Comparison of ENCODE assay signal across 33 cellular contexts in the genomic region with DNA sequence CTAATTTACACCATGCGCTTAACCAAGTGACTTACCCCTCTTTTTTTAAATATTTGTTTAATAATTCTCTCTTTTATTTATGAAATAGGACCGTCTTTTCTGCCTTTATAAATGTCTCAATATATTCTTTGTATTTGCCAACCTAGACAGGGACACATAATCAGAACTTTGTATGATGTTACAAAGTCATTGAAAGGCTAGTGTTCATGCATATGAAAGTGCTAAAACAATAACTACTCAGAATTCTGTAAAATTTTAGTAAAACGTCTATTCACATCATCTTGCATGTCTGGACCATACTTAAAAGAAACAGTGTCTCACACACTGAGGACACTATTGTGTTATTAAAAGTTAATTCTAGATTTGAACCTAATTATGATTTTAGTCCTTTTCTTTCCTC.
"Had no signal": no experiment of that assay in that cellular context is flagged by ENCODE, and none has a peak within 500 bp of the region (broad histone marks: within the 10 kb centered on the region; RNA-seq: fewer than 3 reads in every experiment).

No MANE protein-coding gene starts in this region.

- H3K27me3 ChIP-seq: adrenal gland, body of pancreas, breast epithelium had no signal

- DNase-seq: activated B cell treated with CpG ODN at 0.5 μM for 24 hours; activated CD4-positive, alpha-beta memory T cell treated with anti-CD3 and anti-CD28 coated beads for 36 hours; activated CD4-positive, alpha-beta T cell treated with anti-CD3 and anti-CD28 coated beads for 4 hours; activated CD4-positive, alpha-beta T cell treated with anti-CD3 and anti-CD28 coated beads, Interleukin-2, amount 50 U/mL, for 1 hour; activated CD4-positive, alpha-beta T cell treated with anti-CD3 and anti-CD28 coated beads, Interleukin-2, amount 50 U/mL, for 4 hours; activated CD4-positive, CD25-positive, alpha-beta regulatory T cell treated with anti-CD3 and anti-CD28 coated beads, Interleukin-2, amount 50 U/mL, for 72 hours; activated CD8-positive, alpha-beta memory T cell treated with anti-CD3 and anti-CD28 coated beads, Interleukin-2, amount 50 U/mL, for 4 hours; activated CD8-positive, alpha-beta T cell treated with anti-CD3 and anti-CD28 coated beads for 36 hours; activated effector memory CD4-positive, alpha-beta T cell treated with anti-CD3 and anti-CD28 coated beads, Interleukin-2, amount 50 U/mL, for 16 hours; activated gamma-delta T cell treated with Interleukin-2 at 50 U/mL for 16 hours; activated naive CD4-positive, alpha-beta T cell; activated naive CD4-positive, alpha-beta T cell treated with anti-CD3 and anti-CD28 coated beads, Interleukin-2, amount 10 ng/mL, durations not matched to agents 7 days and 5 days; activated T-cell treated with anti-CD3 and anti-CD28 coated beads for 4 hours; activated T-cell treated with anti-CD3 and anti-CD28 coated beads, Interleukin-2, amount 50 U/mL, for 1 hour; activated T-cell treated with anti-CD3 and anti-CD28 coated beads, Interleukin-2, amount 50 U/mL, for 4 hours; activated T-cell treated with anti-CD3 and anti-CD28 coated beads, Interleukin-2, amount 50 U/mL, for 72 hours; adrenal gland; amniotic stem cell; aorta; body of pancreas; brain microvascular endothelial cell; central memory CD4-positive, alpha-beta T cell; T-helper 2 cell; T-helper 9 cell had no signal

- H3K27ac Mint-ChIP-seq: activated B cell treated with CpG ODN at 0.5 μM for 24 hours; activated CD4-positive, alpha-beta memory T cell treated with anti-CD3 and anti-CD28 coated beads for 36 hours had no signal

- H3K9me3 ChIP-seq: adrenal gland, body of pancreas, breast epithelium had no signal

- H3K4me3 Mint-ChIP-seq: activated B cell treated with CpG ODN at 0.5 μM for 24 hours; activated CD4-positive, alpha-beta memory T cell treated with anti-CD3 and anti-CD28 coated beads for 36 hours; activated CD4-positive, alpha-beta T cell treated with anti-CD3 and anti-CD28 coated beads, Interleukin-2, amount 10 ng/mL, durations not matched to agents 24 days and 14 days; activated CD8-positive, alpha-beta T cell treated with anti-CD3 and anti-CD28 coated beads for 36 hours; activated naive CD4-positive, alpha-beta T cell treated with anti-CD3 and anti-CD28 coated beads, Interleukin-2, amount 10 ng/mL, durations not matched to agents 7 days and 5 days; activated T-cell treated with anti-CD3 and anti-CD28 coated beads, Interleukin-2, amount 50 U/mL, for 4 hours; activated T-helper 1 cell treated with anti-CD3 and anti-CD28 coated beads, Interleukin-12 subunit alpha, Interleukin-12 subunit beta, Interleukin-2, Interleukin-4 antibody, amounts not matched to agents 30 ng/mL and 10 ng/mL and 1 ng/mL, durations not matched to agents 14 hours and 24 hours and 36 hours; T-helper 1 cell treated with Interleukin-12 subunit alpha and Interleukin-12 subunit beta and Interleukin-4 antibody, amounts not matched to agents 30 μg/mL and 1 μg/mL, for 36 hours; T-helper 2 cell treated with Interferon-gamma antibody and Interleukin-4, amounts not matched to agents 5 μg/mL and 100 μg/mL, for 36 hours had no signal

- H3K9me3 Mint-ChIP-seq: activated B cell treated with CpG ODN at 0.5 μM for 24 hours; activated CD4-positive, alpha-beta memory T cell treated with anti-CD3 and anti-CD28 coated beads for 36 hours; activated CD8-positive, alpha-beta T cell treated with anti-CD3 and anti-CD28 coated beads for 36 hours; activated naive CD4-positive, alpha-beta T cell treated with anti-CD3 and anti-CD28 coated beads, Interleukin-2, amount 10 ng/mL, durations not matched to agents 7 days and 5 days; activated T-cell treated with anti-CD3 and anti-CD28 coated beads, Interleukin-2, amount 50 U/mL, for 4 hours; activated T-helper 1 cell treated with anti-CD3 and anti-CD28 coated beads, Interleukin-12 subunit alpha, Interleukin-12 subunit beta, Interleukin-2, Interleukin-4 antibody, amounts not matched to agents 30 ng/mL and 10 ng/mL and 1 ng/mL, durations not matched to agents 14 hours and 24 hours and 36 hours; activated T-helper 17 cell treated with anti-CD3 and anti-CD28 coated beads, Interleukin-2, amount 50 U/mL, for 72 hours; T-helper 1 cell treated with Interleukin-12 subunit alpha and Interleukin-12 subunit beta and Interleukin-4 antibody, amounts not matched to agents 30 μg/mL and 1 μg/mL, for 36 hours; T-helper 2 cell treated with Interferon-gamma antibody and Interleukin-4, amounts not matched to agents 5 μg/mL and 100 μg/mL, for 36 hours had no signal

- H3K4me1 ChIP-seq: adrenal gland, body of pancreas, breast epithelium had no signal

- H3K4me3 ChIP-seq: adrenal gland, body of pancreas, breast epithelium had no signal

- H3K36me3 ChIP-seq: adrenal gland, brain microvascular endothelial cell, breast epithelium had no signal

- H3K36me3 Mint-ChIP-seq: activated CD4-positive, alpha-beta memory T cell treated with anti-CD3 and anti-CD28 coated beads for 36 hours; activated naive CD4-positive, alpha-beta T cell treated with anti-CD3 and anti-CD28 coated beads, Interleukin-2, amount 10 ng/mL, durations not matched to agents 7 days and 5 days had no signal

- H3K27me3 Mint-ChIP-seq: activated B cell treated with CpG ODN at 0.5 μM for 24 hours; activated CD4-positive, alpha-beta memory T cell treated with anti-CD3 and anti-CD28 coated beads for 36 hours; activated CD4-positive, alpha-beta T cell treated with anti-CD3 and anti-CD28 coated beads, Interleukin-2, amount 10 ng/mL, durations not matched to agents 24 days and 14 days; activated CD8-positive, alpha-beta T cell treated with anti-CD3 and anti-CD28 coated beads for 36 hours; activated T-helper 17 cell treated with anti-CD3 and anti-CD28 coated beads, Interleukin-2, amount 50 U/mL, for 72 hours had no signal

- FAIRE-seq: astrocyte, TTC549 had no signal

- H3K27ac ChIP-seq: adrenal gland, body of pancreas, brain microvascular endothelial cell, breast epithelium, VCaP had no signal
